In the genomic region with DNA sequence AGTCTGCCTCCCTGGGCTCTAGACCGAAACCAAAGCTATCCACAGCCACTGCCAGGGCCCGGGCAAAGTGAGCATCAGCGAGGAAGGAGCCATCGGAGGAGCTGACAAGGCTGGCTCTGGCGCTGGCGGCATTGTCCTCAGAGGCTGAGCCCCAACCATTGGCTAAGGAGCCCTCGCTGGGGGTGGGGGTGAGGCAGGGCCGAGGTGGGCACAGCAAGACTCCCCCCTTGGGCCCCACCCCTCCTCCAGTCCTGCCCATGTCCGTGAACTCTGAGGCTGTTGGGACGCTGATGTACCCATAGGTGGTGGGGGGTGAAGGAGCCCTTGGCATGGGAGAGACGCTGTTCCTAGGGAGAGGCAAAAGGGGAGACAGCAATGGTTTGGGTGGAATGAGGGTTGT, we compare ENCODE assay signal across 20 cellular contexts. TPM values are rescaled to one million over a fixed set of nuclear protein-coding genes. Genes with fewer than 3 reads are reported as not detected.
A peak's percentile ranks its signal among the peaks of the same experiment; 100 is the strongest.
DNase-seq lines count a peak whose midpoint lies in the region; ATAC-seq, FAIRE-seq and TF ChIP-seq lines count a peak whose summit lies in the region.
"Had no signal": no experiment of that assay in that cellular context is flagged by ENCODE, and none has a peak within 500 bp of the region (broad histone marks: within the 10 kb centered on the region; RNA-seq: fewer than 3 reads in every experiment).

No MANE protein-coding gene starts in this region.

- no peaks in the 10 kb centered on the region for H3K9me3 Mint-ChIP-seq in activated CD8-positive, alpha-beta memory T cell treated with anti-CD3 and anti-CD28 coated beads, Interleukin-2, amount 10 ng/mL, durations not matched to agents 7 days and 5 days (ENCODE audit: low read depth)
- H3K9me3 Mint-ChIP-seq in nephron, result no peaks in the 10 kb centered on the region
- H3K9me3 Mint-ChIP-seq: CD14-positive monocyte had no signal

- H3K4me1 ChIP-seq in H1 (replicated peaks in 1 of 4; ENCODE audit: control insufficient read depth in 3 of 4, insufficient read depth in 4 of 4, low read length in 3 of 4), result peaks cover 0 to 2% (median 0%) of the 10 kb centered on the region in 4 experiments; a peak in 2 of 7 replicates

- 87% methylated on average over 11 of the region's 11 CpGs; no CpG with 5 or more reads in 1 of the 2 experiments for WGBS in H1 (ENCODE audit: extremely low coverage in 1 of 2, insufficient coverage in 1 of 2, insufficient read length in 1 of 2, insufficient replicate concordance in 2 of 2, low coverage in 1 of 2, low lambda C conversion rate in 2 of 2, missing lambda C conversion rate in 1 of 2), 2 experiments

- no peaks in the 10 kb centered on the region for H3K9me3 ChIP-seq in H1 (ENCODE audit: insufficient read depth in 2 of 2, low read depth in 1 of 2, low read length in 1 of 2)

- H3K36me3 ChIP-seq in H1 (ENCODE audit: control insufficient read depth in 2 of 4, insufficient read depth in 4 of 4, low read length in 3 of 4), result no peaks in the 10 kb centered on the region

- no peak overlapping the region for H3K23ac ChIP-seq in H1 (ENCODE audit: insufficient read length)

- H4K20me1 ChIP-seq in H1 (replicated peaks in 1 of 2; ENCODE audit: control insufficient read depth in 1 of 2, insufficient read depth in 2 of 2, low read length in 2 of 2), result no peaks in the 10 kb centered on the region

- H2BK5ac ChIP-seq in H1 (ENCODE audit: low read depth, low read length), result no peak overlapping the region

- TF ChIP-seq CTCF in D721Med (IDR thresholded peaks at IDR 0.05; ENCODE audit: insufficient read depth, missing control alignments) (no peak), H1 (IDR thresholded peaks at IDR 0.05; ENCODE audit: control extremely low read depth in 1 of 3, insufficient read depth in 1 of 3, low read depth in 1 of 3, low read length in 3 of 3) (no peak), nephron (IDR thresholded peaks at IDR 0.05; ENCODE audit: unreplicated experiment in 3 of 3) (no peak)

- no peaks in the 10 kb centered on the region for H3K79me2 ChIP-seq in H1 (ENCODE audit: control insufficient read depth in 1 of 2, insufficient read depth in 2 of 2, low read length in 2 of 2)

- POLR2A ChIA-PET in H1 (lab: Charles Lee; ENCODE audit: partially characterized antibody), result interaction anchor here (0.9 to 2.0 kb wide), 4 partner anchors 9 to 14 kb away, joined by 3 to 7 read pairs (median 3); no protein-coding TSS in a partner anchor

- FAIRE-seq in D721Med (lab: Jason Lieb, UNC) (no peak), H1 (lab: Jason Lieb, UNC) (no peak)

- H3K4ac ChIP-seq in H1 (replicated peaks; ENCODE audit: insufficient read length, low read depth, low read length), result no peak overlapping the region

- no peaks in the 10 kb centered on the region for H3K23me2 ChIP-seq in H1 (ENCODE audit: low read depth, low read length)

- no peak overlapping the region for H2BK12ac ChIP-seq in H1 (ENCODE audit: low read depth, low read length)

- no peak overlapping the region for H3K4me2 ChIP-seq in H1 (ENCODE audit: insufficient read depth in 1 of 2, low read depth in 2 of 2, low read length in 2 of 2)

- H2BK20ac ChIP-seq in H1 (ENCODE audit: low read length), result no peak overlapping the region

- H2BK15ac ChIP-seq in H1 (ENCODE audit: low read length), result no peak overlapping the region

- H2AFZ ChIP-seq in H1 (ENCODE audit: low read length), result no peak overlapping the region

- H3K27me3 ChIP-seq in H1 (replicated peaks in 1 of 4; ENCODE audit: control insufficient read depth in 3 of 4, extremely low read depth in 1 of 4, insufficient read depth in 3 of 4, low read length in 3 of 4), result peaks cover 0 to 3% (median under 1%) of the 10 kb centered on the region in 4 experiments; a peak in 2 of 7 replicates

- no peak overlapping the region for H2BK120ac ChIP-seq in H1 (replicated peaks; ENCODE audit: low read depth, low read length)

- no peak for TF ChIP-seq EP300 in H1 (IDR thresholded peaks at IDR 0.05; ENCODE audit: borderline replicate concordance in 1 of 2, low read depth in 2 of 2, low read length in 2 of 2)

- peaks cover 13% of the 10 kb centered on the region for H3K27me3 Mint-ChIP-seq in activated CD8-positive, alpha-beta memory T cell treated with anti-CD3 and anti-CD28 coated beads, Interleukin-2, amount 10 ng/mL, durations not matched to agents 7 days and 5 days
- peaks cover 6% of the 10 kb centered on the region for H3K27me3 Mint-ChIP-seq in nephron (ENCODE audit: low read depth)

- TF ChIP-seq POLR2A in H1 (IDR thresholded peaks at IDR 0.05; ENCODE audit: control extremely low read depth in 1 of 2, low read depth in 2 of 2, low read length in 2 of 2), result no peak

- no peak overlapping the region for H2AK5ac ChIP-seq in H1 (ENCODE audit: low read depth, low read length)

- no peaks in the 10 kb centered on the region for H3K4me1 Mint-ChIP-seq in activated CD8-positive, alpha-beta memory T cell treated with anti-CD3 and anti-CD28 coated beads, Interleukin-2, amount 10 ng/mL, durations not matched to agents 7 days and 5 days
- H3K4me1 Mint-ChIP-seq in nephron, result peaks cover 60% of the 10 kb centered on the region

- H4K5ac ChIP-seq in H1 (ENCODE audit: insufficient read length, low read depth, low read length), result no peak overlapping the region

- no peak overlapping the region for H3K18ac ChIP-seq in H1 (ENCODE audit: extremely low read depth, low read length)

- H3K4me3 ChIP-seq in H1 (ENCODE audit: extremely low read depth in 1 of 4, insufficient read depth in 2 of 4, low read depth in 3 of 4, low read length in 4 of 4), result no peak overlapping the region

- no peak for ATAC-seq in activated CD8-positive, alpha-beta memory T cell treated with anti-CD3 and anti-CD28 coated beads, Interleukin-2, amount 10 ng/mL, durations not matched to agents 7 days and 5 days
- ATAC-seq: HCT116 had no signal

- H3K4me3 Mint-ChIP-seq in activated CD8-positive, alpha-beta memory T cell treated with anti-CD3 and anti-CD28 coated beads, Interleukin-2, amount 10 ng/mL, durations not matched to agents 7 days and 5 days, result no peak overlapping the region
- no peak overlapping the region for H3K4me3 Mint-ChIP-seq in nephron
- H3K4me3 Mint-ChIP-seq: CD14-positive monocyte had no signal

- H3K9ac ChIP-seq in H1 (replicated peaks in 1 of 4; ENCODE audit: extremely low read depth in 1 of 4, low read depth in 3 of 4, low read length in 3 of 4), result no peak overlapping the region

- no peak overlapping the region for H3K14ac ChIP-seq in H1 (ENCODE audit: insufficient read length)

- H4K91ac ChIP-seq in H1 (replicated peaks; ENCODE audit: insufficient read length, low read length), result no peak overlapping the region

- no peak for TF ChIP-seq RAD21 in H1 (IDR thresholded peaks at IDR 0.05 in 1 of 2, conservative IDR thresholded peaks at IDR 0.05 in 1 of 2; ENCODE audit: low read depth in 2 of 2, low read length in 2 of 2)

- H4K8ac ChIP-seq in H1 (ENCODE audit: extremely low read depth, insufficient read depth, low read length), result peak overlapping the region; percentile 35; the same call in 1 of the 2 replicates

- no peaks in the 10 kb centered on the region for H3K79me1 ChIP-seq in H1 (ENCODE audit: low read depth, low read length)

- CTCF ChIA-PET in activated CD8-positive, alpha-beta memory T cell treated with anti-CD3 and anti-CD28 coated beads, Interleukin-2, amount 10 ng/mL, durations not matched to agents 7 days and 5 days (lab: Charles Lee), result no interaction called here
- CTCF ChIA-PET in H1 (lab: Charles Lee; ENCODE audit: partially characterized antibody), result interaction anchor here (0.8 to 3.5 kb wide), 9 partner anchors 9 to 201 kb away, joined by 3 to 13 read pairs (median 5); a partner anchor contains a TSS

- no peak overlapping the region for H3K56ac ChIP-seq in H1 (replicated peaks; ENCODE audit: insufficient read length, low read depth, low read length)

- H3K27ac ChIP-seq in H1 (ENCODE audit: low read depth, low read length), result no peak overlapping the region

- H3K36me3 Mint-ChIP-seq in activated CD8-positive, alpha-beta memory T cell treated with anti-CD3 and anti-CD28 coated beads, Interleukin-2, amount 10 ng/mL, durations not matched to agents 7 days and 5 days, result no peaks in the 10 kb centered on the region
- no peaks in the 10 kb centered on the region for H3K36me3 Mint-ChIP-seq in nephron (ENCODE audit: low read depth)
- H3K36me3 Mint-ChIP-seq: CD14-positive monocyte had no signal

- no peak overlapping the region for H3K27ac Mint-ChIP-seq in activated CD8-positive, alpha-beta memory T cell treated with anti-CD3 and anti-CD28 coated beads, Interleukin-2, amount 10 ng/mL, durations not matched to agents 7 days and 5 days
- H3K27ac Mint-ChIP-seq in nephron, result peak overlapping the region in 2 of 3 experiments; percentile 8 to 75

- DNase-seq in activated CD8-positive, alpha-beta memory T cell treated with anti-CD3 and anti-CD28 coated beads for 24 hours, result peak; percentile 24
- DNase-seq in activated CD8-positive, alpha-beta memory T cell treated with anti-CD3 and anti-CD28 coated beads, Interleukin-2, amount 10 ng/mL, durations not matched to agents 7 days and 5 days, result no peak
- DNase-seq in D721Med (ENCODE audit: insufficient read length, low spot score) (peak; percentile 13), H1 (ENCODE audit: low read depth in 1 of 2, low spot score in 2 of 2) (peak in 1 of 2 experiments; percentile 41), EL (no peak), RKO (ENCODE audit: low spot score) (no peak), NCI-H187 (lab: John Stamatoyannopoulos, UW) (no peak)
- DNase-seq: DMS79 treated with DMSO at 0.1 percent for 48 hours, NCI-H1092 treated with DMSO at 0.1 percent for 48 hours, NCI-H2081 treated with DMSO at 0.1 percent for 48 hours, NCI-H446 treated with DMSO at 0.1 percent for 48 hours, NCI-H69, SIG-M5 had no signal

RNA-seq across cellular contexts. Expression of a gene that starts 11.2 kb away (rescaled TPM):
- total RNA-seq in activated CD8-positive, alpha-beta memory T cell treated with anti-CD3 and anti-CD28 coated beads, Interleukin-2, amount 10 ng/mL, durations not matched to agents 7 days and 5 days, result not detected
- total RNA-seq in H1 (2021; fragmentation: NEBNext Ultra II Directional; extraction: Animal tissue kit (Norgen Biotek cat#: 25700)), result not detected in 2 replicates
- polyA plus RNA-seq in H1 (2011; rRNA removed), result 0.03 TPM in 1 of 2 replicates, not detected in the other
- not detected for polyA plus RNA-seq in H1 (2011; cell fraction: cytosol; rRNA removed)
- not detected for polyA plus RNA-seq in H1 (2011; cell fraction: nucleus; rRNA removed)
- polyA plus RNA-seq in H1 (2012, experiment 1 of 2), result 0.06 TPM in 1 of 4 replicates, not detected in the others
- polyA plus RNA-seq in H1 (2012, experiment 2 of 2), result 0.07 TPM
- not detected for polyA plus RNA-seq in H1 (2013, experiment 1 of 2)
- not detected for polyA plus RNA-seq in H1 (2013, experiment 2 of 2)
- not detected in 2 replicates for polyA minus RNA-seq in H1 (2011; rRNA and poly(A)+ RNA removed)
- not detected for polyA minus RNA-seq in H1 (2011; cell fraction: cytosol; rRNA and poly(A)+ RNA removed)
- not detected for polyA minus RNA-seq in H1 (2011; cell fraction: nucleus; rRNA and poly(A)+ RNA removed)
- total RNA-seq: G401 had no signal

RNA-seq across cellular contexts. Expression of a gene that starts 21.2 kb away (rescaled TPM):
- 10 to 100 TPM in 1 of 2 experiments, 1 to 10 TPM in 1; 5.3 to 11.1 TPM for total RNA-seq in activated CD8-positive, alpha-beta memory T cell treated with anti-CD3 and anti-CD28 coated beads, Interleukin-2, amount 10 ng/mL, durations not matched to agents 7 days and 5 days
- total RNA-seq in H1 (2021; fragmentation: NEBNext Ultra II Directional; extraction: Animal tissue kit (Norgen Biotek cat#: 25700)), result 7.8 and 12.1 TPM in 2 replicates
- 24.6 and 42.1 TPM in 2 replicates for polyA plus RNA-seq in H1 (2011; rRNA removed)
- polyA plus RNA-seq in H1 (2011; cell fraction: cytosol; rRNA removed), result 29.6 TPM
- polyA plus RNA-seq in H1 (2011; cell fraction: nucleus; rRNA removed), result 136 TPM
- 11.8 to 25.7 TPM (median 17.2 TPM) in 4 replicates for polyA plus RNA-seq in H1 (2012, experiment 1 of 2)
- 11.5 TPM for polyA plus RNA-seq in H1 (2012, experiment 2 of 2)
- 20.1 TPM for polyA plus RNA-seq in H1 (2013, experiment 1 of 2)
- polyA plus RNA-seq in H1 (2013, experiment 2 of 2), result 18.8 TPM
- 6.2 and 7.0 TPM in 2 replicates for polyA minus RNA-seq in H1 (2011; rRNA and poly(A)+ RNA removed)
- polyA minus RNA-seq in H1 (2011; cell fraction: cytosol; rRNA and poly(A)+ RNA removed), result 4.0 TPM
- polyA minus RNA-seq in H1 (2011; cell fraction: nucleus; rRNA and poly(A)+ RNA removed), result 15.6 TPM

RNA-seq across cellular contexts. Expression of a gene that starts 32.6 kb away (rescaled TPM):
- not detected for total RNA-seq in activated CD8-positive, alpha-beta memory T cell treated with anti-CD3 and anti-CD28 coated beads, Interleukin-2, amount 10 ng/mL, durations not matched to agents 7 days and 5 days
- not detected in 2 replicates for total RNA-seq in H1 (2021; fragmentation: NEBNext Ultra II Directional; extraction: Animal tissue kit (Norgen Biotek cat#: 25700))
- polyA plus RNA-seq in H1 (2011; rRNA removed), result not detected in 2 replicates
- not detected for polyA plus RNA-seq in H1 (2011; cell fraction: cytosol; rRNA removed)
- 0.07 TPM for polyA plus RNA-seq in H1 (2011; cell fraction: nucleus; rRNA removed)
- not detected in 4 replicates for polyA plus RNA-seq in H1 (2012, experiment 1 of 2)
- polyA plus RNA-seq in H1 (2012, experiment 2 of 2), result not detected
- not detected for polyA plus RNA-seq in H1 (2013, experiment 1 of 2)
- not detected for polyA plus RNA-seq in H1 (2013, experiment 2 of 2)
- 0.16 TPM in 1 of 2 replicates, not detected in the other for polyA minus RNA-seq in H1 (2011; rRNA and poly(A)+ RNA removed)
- polyA minus RNA-seq in H1 (2011; cell fraction: cytosol; rRNA and poly(A)+ RNA removed), result not detected
- polyA minus RNA-seq in H1 (2011; cell fraction: nucleus; rRNA and poly(A)+ RNA removed), result not detected
- total RNA-seq: G401, LHCN-M2, RPMI7951 had no signal
- polyA plus RNA-seq: AG04450, CD14-positive monocyte had no signal

RNA-seq across cellular contexts. Expression of a gene that starts 49.4 kb away (rescaled TPM):
- total RNA-seq in activated CD8-positive, alpha-beta memory T cell treated with anti-CD3 and anti-CD28 coated beads, Interleukin-2, amount 10 ng/mL, durations not matched to agents 7 days and 5 days, result not detected
- not detected in 2 replicates for total RNA-seq in H1 (2021; fragmentation: NEBNext Ultra II Directional; extraction: Animal tissue kit (Norgen Biotek cat#: 25700))
- not detected in 2 replicates for polyA plus RNA-seq in H1 (2011; rRNA removed)
- 0.10 TPM for polyA plus RNA-seq in H1 (2011; cell fraction: cytosol; rRNA removed)
- 0.06 TPM for polyA plus RNA-seq in H1 (2011; cell fraction: nucleus; rRNA removed)
- polyA plus RNA-seq in H1 (2012, experiment 1 of 2), result not detected in 4 replicates
- not detected for polyA plus RNA-seq in H1 (2012, experiment 2 of 2)
- polyA plus RNA-seq in H1 (2013, experiment 1 of 2), result 0.02 TPM
- not detected for polyA plus RNA-seq in H1 (2013, experiment 2 of 2)
- not detected in 2 replicates for polyA minus RNA-seq in H1 (2011; rRNA and poly(A)+ RNA removed)
- not detected for polyA minus RNA-seq in H1 (2011; cell fraction: cytosol; rRNA and poly(A)+ RNA removed)
- polyA minus RNA-seq in H1 (2011; cell fraction: nucleus; rRNA and poly(A)+ RNA removed), result 0.20 TPM
- total RNA-seq: G401, LHCN-M2, RPMI7951 had no signal
- polyA plus RNA-seq: CD14-positive monocyte had no signal

Comparison
In these comparisons a context has a peak if more than half of its experiments do, and no peak if none do; other contexts are left out.
1. DNase-seq: peak in activated CD8-positive, alpha-beta memory T cell treated with anti-CD3 and anti-CD28 coated beads for 24 hours (single experiment) and D721Med (single experiment); none in activated CD8-positive, alpha-beta memory T cell treated with anti-CD3 and anti-CD28 coated beads, Interleukin-2, amount 10 ng/mL, durations not matched to agents 7 days and 5 days (single experiment), EL (single experiment), RKO (single experiment) and NCI-H187 (0 of 2).